In the genomic region with DNA sequence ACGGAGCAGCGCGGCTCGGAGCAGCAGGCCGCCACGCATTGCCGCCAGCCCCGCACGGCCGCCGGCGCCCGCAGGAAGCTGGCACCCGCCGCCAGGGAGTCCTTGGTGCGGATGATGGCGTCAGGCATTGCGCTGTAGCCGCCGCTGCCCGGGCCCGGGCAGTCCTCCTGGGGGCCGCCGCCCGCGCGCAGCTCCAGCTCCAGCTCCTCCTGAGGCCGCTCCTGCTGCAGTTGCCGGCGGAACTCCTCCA, we compare ENCODE assay signal across 8 cellular contexts. TPM values are rescaled to one million over a fixed set of nuclear protein-coding genes. Genes with fewer than 3 reads are reported as not detected.
DNase-seq lines count a peak whose midpoint lies in the region; ATAC-seq, FAIRE-seq and TF ChIP-seq lines count a peak whose summit lies in the region.

No MANE protein-coding gene starts in this region.

- H3K27me3 Mint-ChIP-seq in type B pancreatic cell: peaks cover 4% of the 10 kb centered on the region

- no peaks in the 10 kb centered on the region for H3K36me3 ChIP-seq in adrenal gland (replicated peaks in 1 of 2)

- peak overlapping the region; percentile 56 for H3K4me3 Mint-ChIP-seq in type B pancreatic cell

- DNase-seq in adrenal gland (no peak), lower leg skin (ENCODE audit: low spot score in 2 of 2) (peak in 1 of 2 donors; percentile 87), type B pancreatic cell (ENCODE audit: extremely low spot score, unreplicated experiment) (no peak), RCC 7860 (ENCODE audit: low spot score) (no peak), NCI-H2227 treated with DMSO at 0.1 percent for 48 hours (lab: John Stamatoyannopoulos, UW) (no peak), DMS53 (lab: John Stamatoyannopoulos, UW) (no peak)

- H3K36me3 Mint-ChIP-seq in type B pancreatic cell: peaks cover 10% of the 10 kb centered on the region

- no peaks in the 10 kb centered on the region for H3K9me3 ChIP-seq in adrenal gland (replicated peaks in 1 of 3)

- no peaks in the 10 kb centered on the region for H3K27me3 ChIP-seq in adrenal gland

- TF ChIP-seq CTCF in adrenal gland (IDR thresholded peaks at IDR 0.05) (no peak), lower leg skin (IDR thresholded peaks at IDR 0.05) (no peak), type B pancreatic cell (conservative IDR thresholded peaks at IDR 0.05) (no peak)

- intact Hi-C loops in adrenal gland (cut with DNase I) (loop anchor here (10.0 kb wide), 1 partner anchor 61 kb away; the partner anchor contains the start of gene RAET1G (in 2 of the 2)), lower leg skin (cut with DNase I; ENCODE audit: low total_unique reads) (no loop called here)

- no peaks in the 10 kb centered on the region for H3K9me3 Mint-ChIP-seq in type B pancreatic cell

- H3K27ac Mint-ChIP-seq in type B pancreatic cell: no peak overlapping the region

- H3K4me3 ChIP-seq in adrenal gland (peak overlapping the region; percentile 12 to 85 (median 56)), lower leg skin (ENCODE audit: low read depth, poor library complexity, severe bottlenecking) (peak overlapping the region; percentile 51)

- H3K4me1 Mint-ChIP-seq in type B pancreatic cell (ENCODE audit: unreplicated experiment): peaks cover 31% of the 10 kb centered on the region

- FAIRE-seq in RCC 7860 (lab: Jason Lieb, UNC): no peak

- H3K27ac ChIP-seq in adrenal gland: peak overlapping the region; percentile 87 to 98 (median 91)

- 0 to 1% (median 0%) methylated on average over 1 to 30 of the region's 30 CpGs; no CpG with 5 or more reads in 1 of the 4 donors for WGBS in adrenal gland, 4 donors
- WGBS in lower leg skin, 2 donors: 0% methylated on average over 7 of the region's 30 CpGs; no CpG with 5 or more reads in 1 of the 2 donors

- ATAC-seq in GM18861 (IDR thresholded peaks at IDR 0.05; ENCODE audit: unreplicated experiment) (peak; percentile 3), HG03045 (IDR thresholded peaks at IDR 0.05; ENCODE audit: unreplicated experiment) (peak; percentile 28)

- TF ChIP-seq POLR2A in adrenal gland (IDR thresholded peaks at IDR 0.05) (no peak), lower leg skin (IDR thresholded peaks at IDR 0.05) (no peak)

- peaks cover 3 to 25% of the 10 kb centered on the region in 2 donors for H3K4me1 ChIP-seq in adrenal gland (replicated peaks in 1 of 2)

RNA-seq across cellular contexts. Expression of gene LRP11, which starts 0.6 kb away (rescaled TPM):
- total RNA-seq in adrenal gland (10 to 100 TPM; 30.4 to 59.9 (median 45.8) TPM), lower leg skin (10 to 100 TPM; 56.0 to 98.3 (median 78.4) TPM), type B pancreatic cell (ENCODE audit: low replicate concordance) (56.6 and 66.4 TPM in 2 replicates)
- 10 to 100 TPM in 1 of 3 donors, 1 to 10 TPM in 2; 2.6 to 65.1 (median 9.7) TPM for polyA plus RNA-seq in adrenal gland

RNA-seq across cellular contexts. Expression of gene RAET1E, which starts 34.4 kb away (rescaled TPM):
- total RNA-seq in adrenal gland: 1 to 10 TPM in 5 of 8 donors, under 1 TPM in 2, not detected in 1; 0.87 to 9.2 (median 1.1) TPM
- polyA plus RNA-seq in adrenal gland: 1 to 10 TPM in 1 of 3 donors, under 1 TPM in 2; 0.30 to 2.8 (median 0.32) TPM
- total RNA-seq in lower leg skin: 10 to 100 TPM; 20.8 to 48.5 (median 36.2) TPM
- 1.2 TPM in 1 of 2 replicates, not detected in the other for total RNA-seq in type B pancreatic cell (ENCODE audit: low replicate concordance)

RNA-seq across cellular contexts. Expression of gene RAET1G, which starts 59.4 kb away (rescaled TPM):
- total RNA-seq in adrenal gland (10 to 100 TPM in 5 of 8 donors, 1 to 10 TPM in 3; 7.3 to 29.8 (median 12.7) TPM), lower leg skin (1 to 10 TPM in 2 of 4 donors, under 1 TPM in 1, not detected in 1; 0.34 to 5.5 (median 4.5) TPM), type B pancreatic cell (ENCODE audit: low replicate concordance) (0.53 and 2.1 TPM in 2 replicates)
- 10 to 100 TPM in 2 of 3 donors, 1 to 10 TPM in 1; 3.1 to 40.7 (median 11.5) TPM for polyA plus RNA-seq in adrenal gland
